In the genomic region with DNA sequence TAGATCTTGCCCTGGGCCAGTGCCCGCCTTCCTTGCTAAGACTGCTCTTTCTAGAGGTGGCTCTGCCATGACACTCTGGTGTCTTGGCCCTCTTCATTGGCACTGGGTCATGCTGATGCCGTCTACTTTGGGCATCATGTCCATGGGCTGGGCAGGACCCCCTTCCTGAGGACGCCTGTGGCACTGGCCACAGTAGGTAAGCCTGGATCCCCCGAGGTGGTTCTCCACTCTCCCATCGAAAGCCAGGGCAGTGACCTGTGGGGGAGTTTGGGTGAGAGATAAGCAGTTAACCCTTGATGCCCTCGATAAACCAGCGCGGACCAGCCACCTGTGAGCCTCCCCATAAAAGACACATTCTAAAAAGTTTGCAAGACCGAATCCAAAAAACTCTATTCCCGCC, we compare ENCODE assay signal across 17 cellular contexts. TPM values are rescaled to one million over a fixed set of nuclear protein-coding genes. Genes with fewer than 3 reads are reported as not detected.
A peak's percentile ranks its signal among the peaks of the same experiment; 100 is the strongest.
DNase-seq lines count a peak whose midpoint lies in the region; ATAC-seq and TF ChIP-seq lines count a peak whose summit lies in the region.
"Had no signal": no experiment of that assay in that cellular context is flagged by ENCODE, and none has a peak within 500 bp of the region (broad histone marks: within the 10 kb centered on the region; RNA-seq: fewer than 3 reads in every experiment).

No MANE protein-coding gene starts in this region.

- no peaks in the 10 kb centered on the region for H3K9me3 ChIP-seq in osteoblast (ENCODE audit: low read depth, low read length)

- no peaks in the 10 kb centered on the region for H3K4me1 Mint-ChIP-seq in activated CD4-positive, alpha-beta memory T cell treated with anti-CD3 and anti-CD28 coated beads, Interleukin-2, amount 10 ng/mL, durations not matched to agents 7 days and 5 days
- H3K4me1 Mint-ChIP-seq in activated CD4-positive, alpha-beta memory T cell treated with anti-CD3 and anti-CD28 coated beads for 36 hours (ENCODE audit: low read depth): no peaks in the 10 kb centered on the region
- H3K4me1 Mint-ChIP-seq in type B pancreatic cell (ENCODE audit: unreplicated experiment): peaks cover 10% of the 10 kb centered on the region
- H3K4me1 Mint-ChIP-seq: activated B cell treated with CpG ODN at 0.5 μM for 24 hours, memory B cell had no signal

- H3K4me3 ChIP-seq in osteoblast (ENCODE audit: insufficient read depth, low read length) (no peak overlapping the region), H7 (ENCODE audit: insufficient read depth, low read depth, low read length) (no peak overlapping the region)

- H3K27me3 Mint-ChIP-seq in activated CD4-positive, alpha-beta memory T cell treated with anti-CD3 and anti-CD28 coated beads, Interleukin-2, amount 10 ng/mL, durations not matched to agents 7 days and 5 days: no peaks in the 10 kb centered on the region
- no peaks in the 10 kb centered on the region for H3K27me3 Mint-ChIP-seq in activated CD4-positive, alpha-beta memory T cell treated with anti-CD3 and anti-CD28 coated beads for 36 hours
- H3K27me3 Mint-ChIP-seq in type B pancreatic cell: no peaks in the 10 kb centered on the region
- H3K27me3 Mint-ChIP-seq: activated B cell treated with CpG ODN at 0.5 μM for 24 hours; CD4-positive, alpha-beta memory T cell; central memory CD8-positive, alpha-beta T cell; memory B cell had no signal

- intact Hi-C loops in activated CD4-positive, alpha-beta memory T cell treated with anti-CD3 and anti-CD28 coated beads for 36 hours (cut with micrococcal nuclease): no loop called here

- H3K36me3 Mint-ChIP-seq in activated CD4-positive, alpha-beta memory T cell treated with anti-CD3 and anti-CD28 coated beads, Interleukin-2, amount 10 ng/mL, durations not matched to agents 7 days and 5 days (ENCODE audit: low read depth): peaks cover 40% of the 10 kb centered on the region
- H3K36me3 Mint-ChIP-seq in activated CD4-positive, alpha-beta memory T cell treated with anti-CD3 and anti-CD28 coated beads for 36 hours: peaks cover 42% of the 10 kb centered on the region
- H3K36me3 Mint-ChIP-seq in type B pancreatic cell: peaks cover 20% of the 10 kb centered on the region

- peaks cover 54% of the 10 kb centered on the region for H3K36me3 ChIP-seq in osteoblast (ENCODE audit: insufficient read depth, low read length)
- peaks cover 36% of the 10 kb centered on the region for H3K36me3 ChIP-seq in H7 (replicated peaks; ENCODE audit: control insufficient read depth, insufficient read depth, low read length)

- no peaks in the 10 kb centered on the region for H4K20me1 ChIP-seq in osteoblast (ENCODE audit: insufficient read depth, low read length)

- no peak for ATAC-seq in GM18858 (IDR thresholded peaks at IDR 0.05; ENCODE audit: unreplicated experiment)
- ATAC-seq: activated naive CD4-positive, alpha-beta T cell treated with anti-CD3 and anti-CD28 coated beads, Interleukin-2, amount 50 U/mL, for 72 hours had no signal

- H3K79me2 ChIP-seq in osteoblast (ENCODE audit: insufficient read depth, low read length): peaks cover 13% of the 10 kb centered on the region

- peak overlapping the region; percentile 24 for H3K4me2 ChIP-seq in osteoblast (ENCODE audit: insufficient read depth, low read length)

- H3K4me1 ChIP-seq in osteoblast (ENCODE audit: insufficient read depth, low read length): peaks cover 21% of the 10 kb centered on the region

- H3K27ac ChIP-seq in epithelial cell of prostate (peak overlapping the region; percentile 100), osteoblast (ENCODE audit: low read depth, low read length) (peak overlapping the region; percentile 90)

- H3K4me3 Mint-ChIP-seq in activated CD4-positive, alpha-beta memory T cell treated with anti-CD3 and anti-CD28 coated beads, Interleukin-2, amount 10 ng/mL, durations not matched to agents 7 days and 5 days: no peak overlapping the region
- no peak overlapping the region for H3K4me3 Mint-ChIP-seq in activated CD4-positive, alpha-beta memory T cell treated with anti-CD3 and anti-CD28 coated beads for 36 hours
- H3K4me3 Mint-ChIP-seq in type B pancreatic cell: no peak overlapping the region
- H3K4me3 Mint-ChIP-seq: activated B cell treated with CpG ODN at 0.5 μM for 24 hours; CD4-positive, alpha-beta memory T cell; central memory CD8-positive, alpha-beta T cell; memory B cell had no signal

- POLR2A ChIA-PET in activated CD4-positive, alpha-beta memory T cell treated with anti-CD3 and anti-CD28 coated beads, Interleukin-2, amount 10 ng/mL, durations not matched to agents 7 days and 5 days (lab: Charles Lee): no interaction called here
- POLR2A ChIA-PET in activated CD4-positive, alpha-beta memory T cell treated with anti-CD3 and anti-CD28 coated beads for 36 hours (lab: Charles Lee): no interaction called here

- H2AFZ ChIP-seq in osteoblast (ENCODE audit: low read length): no peak overlapping the region

- no peaks in the 10 kb centered on the region for H3K27me3 ChIP-seq in osteoblast (ENCODE audit: insufficient read depth, low read length)
- H3K27me3 ChIP-seq in H7 (ENCODE audit: control insufficient read depth, insufficient read depth, low read length): no peaks in the 10 kb centered on the region

- TF ChIP-seq CTCF in osteoblast (IDR thresholded peaks at IDR 0.05; ENCODE audit: extremely low read depth, low read depth, low read length) (no peak), type B pancreatic cell (conservative IDR thresholded peaks at IDR 0.05) (no peak)

- CTCF ChIA-PET in activated CD4-positive, alpha-beta memory T cell treated with anti-CD3 and anti-CD28 coated beads, Interleukin-2, amount 10 ng/mL, durations not matched to agents 7 days and 5 days (lab: Charles Lee): no interaction called here
- CTCF ChIA-PET in activated CD4-positive, alpha-beta memory T cell treated with anti-CD3 and anti-CD28 coated beads for 36 hours (lab: Charles Lee): no interaction called here

- peak overlapping the region; percentile 16 for H3K27ac Mint-ChIP-seq in activated CD4-positive, alpha-beta memory T cell treated with anti-CD3 and anti-CD28 coated beads, Interleukin-2, amount 10 ng/mL, durations not matched to agents 7 days and 5 days
- no peak overlapping the region for H3K27ac Mint-ChIP-seq in activated CD4-positive, alpha-beta memory T cell treated with anti-CD3 and anti-CD28 coated beads for 36 hours
- H3K27ac Mint-ChIP-seq in type B pancreatic cell: peak overlapping the region; percentile 82
- H3K27ac Mint-ChIP-seq: activated B cell treated with CpG ODN at 0.5 μM for 24 hours, memory B cell had no signal

- H3K9me3 Mint-ChIP-seq in activated CD4-positive, alpha-beta memory T cell treated with anti-CD3 and anti-CD28 coated beads, Interleukin-2, amount 10 ng/mL, durations not matched to agents 7 days and 5 days: no peaks in the 10 kb centered on the region
- H3K9me3 Mint-ChIP-seq in activated CD4-positive, alpha-beta memory T cell treated with anti-CD3 and anti-CD28 coated beads for 36 hours: no peaks in the 10 kb centered on the region
- H3K9me3 Mint-ChIP-seq in type B pancreatic cell: no peaks in the 10 kb centered on the region
- H3K9me3 Mint-ChIP-seq: activated B cell treated with CpG ODN at 0.5 μM for 24 hours; activated naive CD4-positive, alpha-beta T cell treated with anti-CD3 and anti-CD28 coated beads, Interleukin-2, amount 50 U/mL, for 72 hours; CD4-positive, alpha-beta memory T cell; central memory CD8-positive, alpha-beta T cell; memory B cell had no signal

- no peak for DNase-seq in activated CD4-positive, alpha-beta memory T cell treated with anti-CD3 and anti-CD28 coated beads, Interleukin-2, amount 10 ng/mL, durations not matched to agents 7 days and 5 days
- DNase-seq in activated CD4-positive, alpha-beta memory T cell treated with anti-CD3 and anti-CD28 coated beads for 36 hours: no peak
- DNase-seq in epithelial cell of prostate (ENCODE audit: low read depth, low spot score) (no peak), osteoblast (ENCODE audit: insufficient read length, low spot score, missing footprints) (no peak), type B pancreatic cell (ENCODE audit: extremely low spot score, unreplicated experiment) (no peak), Ammon's horn (ENCODE audit: low spot score) (no peak), H7 (no peak)
- DNase-seq: 8988T; activated B cell treated with CpG ODN at 0.5 μM for 24 hours; activated CD8-positive, alpha-beta memory T cell treated with anti-CD3 and anti-CD28 coated beads, Interleukin-2, amount 50 U/mL, for 48 hours; CD4-positive, alpha-beta memory T cell; EL; NCI-H345 had no signal

RNA-seq across cellular contexts. Expression of gene ITGB4, which starts 20.0 kb away (rescaled TPM):
- total RNA-seq in activated CD4-positive, alpha-beta memory T cell treated with anti-CD3 and anti-CD28 coated beads, Interleukin-2, amount 10 ng/mL, durations not matched to agents 7 days and 5 days: under 1 TPM; 0.43 to 0.68 TPM
- total RNA-seq in activated CD4-positive, alpha-beta memory T cell treated with anti-CD3 and anti-CD28 coated beads for 36 hours: 1 to 10 TPM in 1 of 2 experiments, under 1 TPM in 1; 0.67 to 1.1 TPM
- total RNA-seq in osteoblast (0.29 and 0.36 TPM in 2 replicates), type B pancreatic cell (ENCODE audit: low replicate concordance) (26.4 and 57.8 TPM in 2 replicates)
- 0.28 and 0.70 TPM in 2 replicates for total RNA-seq in H7 (2014; rRNA removed; shearing (Covaris generic))

RNA-seq across cellular contexts. Expression of gene SAP30BP, which starts 34.1 kb away (rescaled TPM):
- 10 to 100 TPM; 87.2 to 89.6 TPM for total RNA-seq in activated CD4-positive, alpha-beta memory T cell treated with anti-CD3 and anti-CD28 coated beads, Interleukin-2, amount 10 ng/mL, durations not matched to agents 7 days and 5 days
- total RNA-seq in activated CD4-positive, alpha-beta memory T cell treated with anti-CD3 and anti-CD28 coated beads for 36 hours: 10 to 100 TPM; 81.4 to 92.7 TPM
- total RNA-seq in osteoblast (48.1 and 60.7 TPM in 2 replicates), type B pancreatic cell (ENCODE audit: low replicate concordance) (88.1 and 89.3 TPM in 2 replicates)
- total RNA-seq in H7 (2014; rRNA removed; shearing (Covaris generic)): 52.9 and 61.3 TPM in 2 replicates

RNA-seq across cellular contexts. Expression of gene RECQL5, which starts 34.3 kb away (rescaled TPM):
- 10 to 100 TPM; 38.3 TPM for total RNA-seq in activated CD4-positive, alpha-beta memory T cell treated with anti-CD3 and anti-CD28 coated beads, Interleukin-2, amount 10 ng/mL, durations not matched to agents 7 days and 5 days
- 10 to 100 TPM; 27.7 to 31.3 TPM for total RNA-seq in activated CD4-positive, alpha-beta memory T cell treated with anti-CD3 and anti-CD28 coated beads for 36 hours
- total RNA-seq in osteoblast: 17.7 and 24.5 TPM in 2 replicates
- total RNA-seq in type B pancreatic cell (ENCODE audit: low replicate concordance): 64.7 and 90.4 TPM in 2 replicates
- total RNA-seq in H7 (2014; rRNA removed; shearing (Covaris generic)): 36.3 and 40.0 TPM in 2 replicates

Comparison
In these comparisons a context has a peak if more than half of its experiments do, and no peak if none do; other contexts are left out.
1. RNA of gene ITGB4, which starts 20.0 kb away (total RNA-seq): 26.4 to 57.8 TPM in type B pancreatic cell; 0.67 to 1.1 TPM in activated CD4-positive, alpha-beta memory T cell treated with anti-CD3 and anti-CD28 coated beads for 36 hours, 0.43 to 0.68 TPM in activated CD4-positive, alpha-beta memory T cell treated with anti-CD3 and anti-CD28 coated beads, Interleukin-2, amount 10 ng/mL, durations not matched to agents 7 days and 5 days, 0.29 to 0.36 TPM in osteoblast and 0.28 to 0.70 TPM in H7; every median in the first group is over 10 times any median in the second.